In genomic region chr16:84775262-84775810, GRCh38 we compare ENCODE assay signal across 19 cellular contexts. TPM values are rescaled to one million over a fixed set of nuclear protein-coding genes. Genes with fewer than 3 reads are reported as not detected.
A peak's percentile ranks its signal among the peaks of the same experiment; 100 is the strongest.
DNase-seq lines count a peak whose midpoint lies in the region; ATAC-seq, FAIRE-seq and TF ChIP-seq lines count a peak whose summit lies in the region.
"Had no signal": no experiment of that assay in that cellular context is flagged by ENCODE, and none has a peak within 500 bp of the region (broad histone marks: within the 10 kb centered on the region; RNA-seq: fewer than 3 reads in every experiment).

No MANE protein-coding gene starts in this region.

- TF ChIP-seq POLR2A in gastrocnemius medialis (IDR thresholded peaks at IDR 0.05) = peak in 1 of 2 donors; percentile 37

- no peak overlapping the region for H3K4me3 Mint-ChIP-seq in activated CD4-positive, alpha-beta T cell treated with anti-CD3 and anti-CD28 coated beads for 36 hours
- H3K4me3 Mint-ChIP-seq in activated CD4-positive, alpha-beta T cell treated with anti-CD3 and anti-CD28 coated beads, Interleukin-2, amount 10 ng/mL, durations not matched to agents 7 days and 5 days = no peak overlapping the region
- H3K4me3 Mint-ChIP-seq in activated T-helper 17 cell treated with anti-CD3 and anti-CD28 coated beads, Interleukin-2, amount 50 U/mL, for 72 hours = no peak overlapping the region
- H3K4me3 Mint-ChIP-seq: activated naive CD8-positive, alpha-beta T cell treated with anti-CD3 and anti-CD28 coated beads, Interleukin-2, amount 10 ng/mL, durations not matched to agents 7 days and 5 days; stimulated activated memory B cell treated with anti-CD40 and anti-IgM and Interleukin-4, amounts not matched to agents 10 μg/mL and 1 μg/mL and 100 μg/mL, for 72 hours had no signal

- no peak for TF ChIP-seq CTCF in keratinocyte (optimal IDR thresholded peaks at IDR 0.05 in 1 of 3, IDR thresholded peaks at IDR 0.05 in 1 of 3, conservative IDR thresholded peaks at IDR 0.05 in 1 of 3; ENCODE audit: extremely low read depth in 1 of 3, insufficient read depth in 2 of 3, low read length in 3 of 3)
- TF ChIP-seq CTCF in gastrocnemius medialis (IDR thresholded peaks at IDR 0.05 in 4 of 5, conservative IDR thresholded peaks at IDR 0.05 in 1 of 5) = no peak

- H3K36me3 Mint-ChIP-seq in activated CD4-positive, alpha-beta T cell treated with anti-CD3 and anti-CD28 coated beads for 36 hours (ENCODE audit: low read depth) = peaks cover 49% of the 10 kb centered on the region
- peaks cover 47% of the 10 kb centered on the region for H3K36me3 Mint-ChIP-seq in activated CD4-positive, alpha-beta T cell treated with anti-CD3 and anti-CD28 coated beads, Interleukin-2, amount 10 ng/mL, durations not matched to agents 7 days and 5 days (ENCODE audit: low read depth)
- H3K36me3 Mint-ChIP-seq in activated T-helper 17 cell treated with anti-CD3 and anti-CD28 coated beads, Interleukin-2, amount 50 U/mL, for 72 hours (ENCODE audit: low read depth) = peaks cover 100% of the 10 kb centered on the region

- peak overlapping the region; percentile 34 for H3K27ac Mint-ChIP-seq in activated CD4-positive, alpha-beta T cell treated with anti-CD3 and anti-CD28 coated beads for 36 hours
- H3K27ac Mint-ChIP-seq in activated CD4-positive, alpha-beta T cell treated with anti-CD3 and anti-CD28 coated beads, Interleukin-2, amount 10 ng/mL, durations not matched to agents 7 days and 5 days = no peak overlapping the region
- H3K27ac Mint-ChIP-seq in activated T-helper 17 cell treated with anti-CD3 and anti-CD28 coated beads, Interleukin-2, amount 50 U/mL, for 72 hours = peak overlapping the region; percentile 65
- H3K27ac Mint-ChIP-seq: activated naive CD8-positive, alpha-beta T cell treated with anti-CD3 and anti-CD28 coated beads, Interleukin-2, amount 10 ng/mL, durations not matched to agents 7 days and 5 days; stimulated activated memory B cell treated with anti-CD40 and anti-IgM and Interleukin-4, amounts not matched to agents 10 μg/mL and 1 μg/mL and 100 μg/mL, for 72 hours had no signal

- no peak overlapping the region for H2AFZ ChIP-seq in keratinocyte (ENCODE audit: control insufficient read depth, low read length)
- H2AFZ ChIP-seq: hepatocyte had no signal

- H3K4me1 Mint-ChIP-seq in activated CD4-positive, alpha-beta T cell treated with anti-CD3 and anti-CD28 coated beads for 36 hours = no peaks in the 10 kb centered on the region
- peaks cover 3% of the 10 kb centered on the region for H3K4me1 Mint-ChIP-seq in activated CD4-positive, alpha-beta T cell treated with anti-CD3 and anti-CD28 coated beads, Interleukin-2, amount 10 ng/mL, durations not matched to agents 7 days and 5 days
- peaks cover 12% of the 10 kb centered on the region for H3K4me1 Mint-ChIP-seq in activated T-helper 17 cell treated with anti-CD3 and anti-CD28 coated beads, Interleukin-2, amount 50 U/mL, for 72 hours
- H3K4me1 Mint-ChIP-seq: activated naive CD8-positive, alpha-beta T cell treated with anti-CD3 and anti-CD28 coated beads, Interleukin-2, amount 10 ng/mL, durations not matched to agents 7 days and 5 days; stimulated activated memory B cell treated with anti-CD40 and anti-IgM and Interleukin-4, amounts not matched to agents 10 μg/mL and 1 μg/mL and 100 μg/mL, for 72 hours had no signal

- peaks cover 35 to 48% of the 10 kb centered on the region in 2 experiments for H3K36me3 ChIP-seq in keratinocyte (ENCODE audit: control insufficient read depth in 2 of 2, extremely low read depth in 1 of 2, insufficient read depth in 2 of 2, low read length in 2 of 2)
- peaks cover 0 to 75% of the 10 kb centered on the region in 2 donors for H3K36me3 ChIP-seq in gastrocnemius medialis

- H3K9ac ChIP-seq in keratinocyte (ENCODE audit: control insufficient read depth, extremely low read depth, insufficient read depth, low read length) = no peak overlapping the region
- H3K9ac ChIP-seq: SK-N-SH had no signal

- H3K79me2 ChIP-seq in keratinocyte (ENCODE audit: control insufficient read depth, insufficient read depth, low read length) = no peaks in the 10 kb centered on the region

- DNase-seq in activated CD4-positive, alpha-beta T cell treated with anti-CD3 and anti-CD28 coated beads for 36 hours = no peak
- no peak for DNase-seq in activated CD4-positive, alpha-beta T cell treated with anti-CD3 and anti-CD28 coated beads, Interleukin-2, amount 10 ng/mL, durations not matched to agents 7 days and 5 days
- DNase-seq in keratinocyte (ENCODE audit: low read depth, low spot score) = no peak
- no peak for DNase-seq in gastrocnemius medialis
- no peak for DNase-seq in NCI-H1417 (lab: John Stamatoyannopoulos, UW)
- no peak for DNase-seq in 8988T
- DNase-seq: activated CD4-positive, alpha-beta T cell treated with anti-CD3 and anti-CD28 coated beads for 48 hours; activated naive CD8-positive, alpha-beta T cell treated with anti-CD3 and anti-CD28 coated beads, Interleukin-2, amount 10 ng/mL, durations not matched to agents 7 days and 5 days; C1 segment of cervical spinal cord; DMS79 treated with DMSO at 0.1 percent for 48 hours; SK-N-SH; stimulated activated CD4-positive, alpha-beta T cell treated with anti-CD3 and anti-CD28 coated beads, Interleukin-12 subunit alpha, Interleukin-12 subunit beta, amount 100 ng/mL, for 4 hours; upper lobe of right lung had no signal

- H3K27ac ChIP-seq in keratinocyte (ENCODE audit: control insufficient read depth, insufficient read depth, low read length) (peak overlapping the region; percentile 8), gastrocnemius medialis (peak overlapping the region; percentile 73 to 87 (median 82))
- H3K27ac ChIP-seq: 22Rv1, hepatocyte, upper lobe of right lung had no signal

- no peak for FAIRE-seq in keratinocyte (lab: Jason Lieb, UNC)

- H3K27me3 Mint-ChIP-seq in activated CD4-positive, alpha-beta T cell treated with anti-CD3 and anti-CD28 coated beads for 36 hours = no peaks in the 10 kb centered on the region
- no peaks in the 10 kb centered on the region for H3K27me3 Mint-ChIP-seq in activated CD4-positive, alpha-beta T cell treated with anti-CD3 and anti-CD28 coated beads, Interleukin-2, amount 10 ng/mL, durations not matched to agents 7 days and 5 days
- no peaks in the 10 kb centered on the region for H3K27me3 Mint-ChIP-seq in activated T-helper 17 cell treated with anti-CD3 and anti-CD28 coated beads, Interleukin-2, amount 50 U/mL, for 72 hours
- H3K27me3 Mint-ChIP-seq: activated naive CD8-positive, alpha-beta T cell treated with anti-CD3 and anti-CD28 coated beads, Interleukin-2, amount 10 ng/mL, durations not matched to agents 7 days and 5 days; stimulated activated memory B cell treated with anti-CD40 and anti-IgM and Interleukin-4, amounts not matched to agents 10 μg/mL and 1 μg/mL and 100 μg/mL, for 72 hours had no signal

- CTCF ChIA-PET in activated CD4-positive, alpha-beta T cell treated with anti-CD3 and anti-CD28 coated beads for 36 hours (lab: Charles Lee) = interaction anchor here (1.7 kb wide), 1 partner anchor 10 kb away, joined by 4 read pairs; no protein-coding TSS in a partner anchor
- CTCF ChIA-PET in activated CD4-positive, alpha-beta T cell treated with anti-CD3 and anti-CD28 coated beads, Interleukin-2, amount 10 ng/mL, durations not matched to agents 7 days and 5 days (lab: Charles Lee) = interaction anchor here (0.5 to 1.6 kb wide), 4 partner anchors 9 to 159 kb away, joined by 3 to 4 read pairs (median 3); no protein-coding TSS in a partner anchor

- H3K27me3 ChIP-seq in keratinocyte (ENCODE audit: control insufficient read depth, extremely low read depth, insufficient read depth, low read length) = no peaks in the 10 kb centered on the region
- no peaks in the 10 kb centered on the region for H3K27me3 ChIP-seq in gastrocnemius medialis
- H3K27me3 ChIP-seq: hepatocyte, upper lobe of right lung had no signal

- no peaks in the 10 kb centered on the region for H3K9me3 Mint-ChIP-seq in activated CD4-positive, alpha-beta T cell treated with anti-CD3 and anti-CD28 coated beads for 36 hours (ENCODE audit: low read depth)
- H3K9me3 Mint-ChIP-seq in activated CD4-positive, alpha-beta T cell treated with anti-CD3 and anti-CD28 coated beads, Interleukin-2, amount 10 ng/mL, durations not matched to agents 7 days and 5 days = no peaks in the 10 kb centered on the region
- no peaks in the 10 kb centered on the region for H3K9me3 Mint-ChIP-seq in activated T-helper 17 cell treated with anti-CD3 and anti-CD28 coated beads, Interleukin-2, amount 50 U/mL, for 72 hours
- H3K9me3 Mint-ChIP-seq: activated naive CD8-positive, alpha-beta T cell treated with anti-CD3 and anti-CD28 coated beads, Interleukin-2, amount 10 ng/mL, durations not matched to agents 7 days and 5 days; stimulated activated memory B cell treated with anti-CD40 and anti-IgM and Interleukin-4, amounts not matched to agents 10 μg/mL and 1 μg/mL and 100 μg/mL, for 72 hours had no signal

- no peaks in the 10 kb centered on the region for H3K9me1 ChIP-seq in keratinocyte (ENCODE audit: control insufficient read depth, extremely low read depth, insufficient read depth, low read length)

- ATAC-seq in activated CD4-positive, alpha-beta T cell treated with anti-CD3 and anti-CD28 coated beads for 36 hours = no peak
- peak; percentile 49 for ATAC-seq in activated T-helper 17 cell treated with anti-CD3 and anti-CD28 coated beads, Interleukin-2, amount 50 U/mL, for 72 hours (replicated peaks)
- ATAC-seq in gastrocnemius medialis = peak; percentile 10 to 24
- no peak for ATAC-seq in HG03108 (IDR thresholded peaks at IDR 0.05; ENCODE audit: unreplicated experiment)
- ATAC-seq: stimulated activated memory B cell treated with anti-CD40 and anti-IgM and Interleukin-4, amounts not matched to agents 10 μg/mL and 1 μg/mL and 100 μg/mL, for 72 hours had no signal

- in situ Hi-C loops in gastrocnemius medialis (cut with MboI; ENCODE audit: low sequenced_read_pairs in 4 of 4) = no loop called here

- H3K4me3 ChIP-seq in keratinocyte (ENCODE audit: control insufficient read depth in 2 of 3, extremely low read depth in 1 of 3, insufficient read depth in 2 of 3, low read depth in 1 of 3, low read length in 3 of 3) (no peak overlapping the region), gastrocnemius medialis (peak overlapping the region; percentile 23 to 50 (median 44))
- H3K4me3 ChIP-seq: HAP-1, hepatocyte, upper lobe of right lung had no signal

- no peaks in the 10 kb centered on the region for H3K9me3 ChIP-seq in keratinocyte (ENCODE audit: control insufficient read depth, low read depth, low read length)
- no peaks in the 10 kb centered on the region for H3K9me3 ChIP-seq in gastrocnemius medialis
- H3K9me3 ChIP-seq: HAP-1, SK-N-SH, upper lobe of right lung had no signal

- POLR2A ChIA-PET in activated CD4-positive, alpha-beta T cell treated with anti-CD3 and anti-CD28 coated beads for 36 hours (lab: Charles Lee) = no interaction called here
- POLR2A ChIA-PET in activated CD4-positive, alpha-beta T cell treated with anti-CD3 and anti-CD28 coated beads, Interleukin-2, amount 10 ng/mL, durations not matched to agents 7 days and 5 days (lab: Charles Lee) = no interaction called here

- H3K4me2 ChIP-seq in keratinocyte (ENCODE audit: control insufficient read depth, extremely low read depth, insufficient read depth, low read depth, low read length) = no peak overlapping the region
- H3K4me2 ChIP-seq: hepatocyte, SK-N-SH had no signal

- no peaks in the 10 kb centered on the region for H3K4me1 ChIP-seq in keratinocyte (ENCODE audit: control insufficient read depth, extremely low read depth, insufficient read depth, low read length)
- peaks cover 0 to 7% of the 10 kb centered on the region in 2 donors for H3K4me1 ChIP-seq in gastrocnemius medialis
- H3K4me1 ChIP-seq: HAP-1, upper lobe of right lung had no signal

- dilution Hi-C loops in keratinocyte (cut with MboI; ENCODE audit: extremely low pct_ligation_motif_present, low sequenced_read_pairs) = no loop called here

- intact Hi-C loops in activated CD4-positive, alpha-beta T cell treated with anti-CD3 and anti-CD28 coated beads for 36 hours (cut with DNase I, micrococcal nuclease) = no loop called here
- intact Hi-C loops in gastrocnemius medialis (cut with DNase I; ENCODE audit: low total_unique reads) = loop anchor here (2.0 kb wide), 1 partner anchor 57 kb away; no protein-coding TSS in a partner anchor

- H4K20me1 ChIP-seq in keratinocyte (ENCODE audit: control insufficient read depth, extremely low read depth, insufficient read depth, low read length) = no peaks in the 10 kb centered on the region

RNA-seq across cellular contexts. Expression of gene CRISPLD2, which starts 44.4 kb away (rescaled TPM):
- total RNA-seq in activated CD4-positive, alpha-beta T cell treated with anti-CD3 and anti-CD28 coated beads for 36 hours = under 1 TPM; 0.05 to 0.11 TPM
- total RNA-seq in activated CD4-positive, alpha-beta T cell treated with anti-CD3 and anti-CD28 coated beads, Interleukin-2, amount 10 ng/mL, durations not matched to agents 7 days and 5 days = under 1 TPM; 0.25 to 0.27 TPM
- under 1 TPM; 0.30 to 0.66 TPM for total RNA-seq in activated T-helper 17 cell treated with anti-CD3 and anti-CD28 coated beads, Interleukin-2, amount 50 U/mL, for 72 hours
- 1.2 to 2.0 TPM (median 1.3 TPM) in 3 replicates for polyA plus RNA-seq in keratinocyte
- 8.2 TPM for polyA plus RNA-seq in keratinocyte (2011; ENCODE audit: low read depth)
- polyA plus RNA-seq in keratinocyte (2011; cell fraction: cytosol; rRNA removed) = 0.60 and 0.70 TPM in 2 replicates
- 3.2 and 3.3 TPM in 2 replicates for polyA plus RNA-seq in keratinocyte (2011; cell fraction: nucleus; rRNA removed)
- polyA plus RNA-seq in keratinocyte (2012; ENCODE audit: low replicate concordance) = 0.97 and 5.1 TPM in 2 replicates
- 1.6 to 3.5 TPM (median 3.4 TPM) in 3 replicates for polyA minus RNA-seq in keratinocyte
- 0.96 TPM for polyA minus RNA-seq in keratinocyte (2011; cell fraction: cytosol; rRNA and poly(A)+ RNA removed)
- polyA minus RNA-seq in keratinocyte (2011; cell fraction: nucleus; rRNA and poly(A)+ RNA removed) = 6.3 TPM in 2 replicates
- total RNA-seq in gastrocnemius medialis = 10 to 100 TPM; 26.1 to 50.1 (median 39.0) TPM

Comparison
In these comparisons a context has a peak if more than half of its experiments do, and no peak if none do; other contexts are left out.
1. ATAC-seq: peak in activated T-helper 17 cell treated with anti-CD3 and anti-CD28 coated beads, Interleukin-2, amount 50 U/mL, for 72 hours (single experiment) and gastrocnemius medialis (2 of 2); none in activated CD4-positive, alpha-beta T cell treated with anti-CD3 and anti-CD28 coated beads for 36 hours (single experiment) and HG03108 (single experiment).
2. H3K4me3 ChIP-seq: peak in gastrocnemius medialis (4 of 4); none in keratinocyte (0 of 3).
3. RNA of gene CRISPLD2, which starts 44.4 kb away (total RNA-seq): 26.1 to 50.1 TPM in gastrocnemius medialis; 0.30 to 0.66 TPM in activated T-helper 17 cell treated with anti-CD3 and anti-CD28 coated beads, Interleukin-2, amount 50 U/mL, for 72 hours, 0.25 to 0.27 TPM in activated CD4-positive, alpha-beta T cell treated with anti-CD3 and anti-CD28 coated beads, Interleukin-2, amount 10 ng/mL, durations not matched to agents 7 days and 5 days and 0.05 to 0.11 TPM in activated CD4-positive, alpha-beta T cell treated with anti-CD3 and anti-CD28 coated beads for 36 hours; every median in the first group is over 10 times any median in the second.